8 cellular contexts compared by ENCODE assay signal in the genomic region with DNA sequence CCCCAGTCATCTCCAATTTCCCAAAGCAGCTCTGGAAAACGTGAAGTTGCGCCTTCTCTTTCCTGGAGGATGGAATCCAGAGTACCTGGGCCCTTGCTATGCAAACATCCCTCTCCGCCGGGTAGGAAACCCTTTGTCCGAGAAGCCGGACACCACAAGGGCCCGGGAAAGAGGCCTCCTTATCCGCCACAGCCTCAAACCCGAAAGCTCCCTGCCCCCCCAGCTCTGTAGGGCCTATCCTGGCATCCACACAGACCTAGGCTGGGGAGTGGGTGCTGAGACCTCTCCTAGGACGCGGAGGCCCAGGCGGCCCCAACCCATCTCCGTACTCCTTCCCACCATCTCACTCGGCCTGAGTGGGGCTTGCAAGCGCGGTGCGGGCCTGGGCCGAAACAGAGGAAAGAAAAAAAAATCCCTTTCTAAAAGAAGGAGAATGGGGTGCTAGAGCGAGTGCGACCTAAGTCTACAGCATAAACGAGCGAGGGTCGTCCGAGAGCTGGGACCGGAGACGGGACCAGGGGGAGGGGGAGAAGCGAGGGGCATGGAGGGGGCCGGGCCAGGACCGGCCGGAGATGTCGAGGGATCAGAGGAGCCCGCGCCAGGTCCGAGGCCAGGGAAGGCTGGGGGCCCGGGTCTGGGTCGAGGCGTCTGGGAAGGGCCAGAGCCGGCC. TPM values are rescaled to one million over a fixed set of nuclear protein-coding genes. Genes with fewer than 3 reads are reported as not detected.
A peak's percentile ranks its signal among the peaks of the same experiment; 100 is the strongest.
DNase-seq lines count a peak whose midpoint lies in the region; ATAC-seq lines count a peak whose summit lies in the region.

No MANE protein-coding gene starts in this region.

- peak; percentile 0 for ATAC-seq in HG03108 (IDR thresholded peaks at IDR 0.05; ENCODE audit: unreplicated experiment)
- peak; percentile 28 for ATAC-seq in left colon

- intact Hi-C loops in left colon (cut with DNase I, micrococcal nuclease), result no loop called here

- DNase-seq in NCI-H2029 (lab: John Stamatoyannopoulos, UW), result peak; percentile 14
- no peak for DNase-seq in NCI-H2029 treated with DMSO at 0.1 percent for 48 hours (lab: John Stamatoyannopoulos, UW)
- peak; percentile 55 for DNase-seq in UCSD-AML1 (lab: John Stamatoyannopoulos, UW; ENCODE audit: unreplicated experiment)
- peak; percentile 10 for DNase-seq in central memory CD4-positive, alpha-beta T cell
- DNase-seq in left colon, result peak; percentile 38 to 54
- peak; percentile 29 for DNase-seq in stimulated activated CD4-positive, alpha-beta T cell treated with anti-CD3 and anti-CD28 coated beads, Interleukin-4, amount 100 ng/mL, for 24 hours
- no peak for DNase-seq in NCI-H1436 treated with DMSO at 0.1 percent for 48 hours (lab: John Stamatoyannopoulos, UW)

RNA-seq across cellular contexts. Expression of gene FBXW11, which starts 0.6 kb away (rescaled TPM):
- 10 to 100 TPM; 34.1 to 37.5 TPM for total RNA-seq in left colon

Comparison
In these comparisons a context has a peak if more than half of its experiments do, and no peak if none do; other contexts are left out.
1. DNase-seq: peak in NCI-H2029 (single experiment), UCSD-AML1 (single experiment), central memory CD4-positive, alpha-beta T cell (single experiment), left colon (2 of 2) and stimulated activated CD4-positive, alpha-beta T cell treated with anti-CD3 and anti-CD28 coated beads, Interleukin-4, amount 100 ng/mL, for 24 hours (single experiment); none in NCI-H2029 treated with DMSO at 0.1 percent for 48 hours (single experiment) and NCI-H1436 treated with DMSO at 0.1 percent for 48 hours (single experiment).